8 cellular contexts compared by ENCODE assay signal in the genomic region with DNA sequence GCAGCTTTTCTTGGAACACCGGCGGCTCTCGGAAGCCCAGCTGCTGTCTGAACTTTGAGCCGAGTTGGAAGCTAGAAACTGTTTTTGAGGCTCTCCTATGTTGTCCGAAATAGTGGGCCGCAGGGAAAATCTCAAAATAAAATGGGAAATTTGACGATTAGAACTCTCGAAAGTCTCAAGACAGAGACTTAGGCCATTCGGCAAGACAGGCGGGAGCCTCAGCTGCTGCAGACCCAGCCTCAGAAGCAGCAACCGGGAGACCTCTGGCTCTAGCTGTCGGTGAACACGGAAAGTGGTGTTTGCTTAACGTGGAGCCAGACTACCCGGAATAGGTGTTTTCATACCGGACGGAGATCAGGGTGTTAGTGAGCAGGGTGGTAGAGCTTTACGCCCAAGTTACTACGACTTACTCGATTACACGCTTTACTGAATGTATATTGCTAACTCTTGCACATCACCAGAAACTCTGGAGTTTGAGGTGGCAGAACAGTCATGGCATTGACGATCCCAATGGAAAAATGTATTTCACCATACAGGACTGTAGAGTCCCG. TPM values are rescaled to one million over a fixed set of nuclear protein-coding genes. Genes with fewer than 3 reads are reported as not detected.
DNase-seq lines count a peak whose midpoint lies in the region; ATAC-seq and TF ChIP-seq lines count a peak whose summit lies in the region.

No MANE protein-coding gene starts in this region.

- peaks cover 0 to 20% (median 6%) of the 10 kb centered on the region in 4 donors for H3K4me1 ChIP-seq in Peyer's patch

- peaks cover 30% of the 10 kb centered on the region for H3K4me1 Mint-ChIP-seq in activated naive CD4-positive, alpha-beta T cell treated with anti-CD3 and anti-CD28 coated beads, Interleukin-2, amount 10 ng/mL, durations not matched to agents 7 days and 5 days
- peaks cover 20% of the 10 kb centered on the region for H3K4me1 Mint-ChIP-seq in neural crest cell

- TF ChIP-seq CTCF in Peyer's patch (IDR thresholded peaks at IDR 0.05) = peak in 1 of 6 experiments; percentile 24
- TF ChIP-seq CTCF in epithelial cell of esophagus (IDR thresholded peaks at IDR 0.05; ENCODE audit: insufficient read depth, low read depth, low read length, missing control alignments) = no peak
- TF ChIP-seq CTCF in neural crest cell (conservative IDR thresholded peaks at IDR 0.05) = no peak

- no peaks in the 10 kb centered on the region for H3K9me3 ChIP-seq in Peyer's patch

- H3K27me3 ChIP-seq in Peyer's patch = no peaks in the 10 kb centered on the region

- H3K27me3 Mint-ChIP-seq in activated naive CD4-positive, alpha-beta T cell treated with anti-CD3 and anti-CD28 coated beads, Interleukin-2, amount 10 ng/mL, durations not matched to agents 7 days and 5 days = peaks cover 3% of the 10 kb centered on the region
- H3K27me3 Mint-ChIP-seq in neural crest cell (ENCODE audit: low read depth) = no peaks in the 10 kb centered on the region

- no peak for TF ChIP-seq POLR2A in Peyer's patch (IDR thresholded peaks at IDR 0.05)

- H3K36me3 ChIP-seq in Peyer's patch = peaks cover 0 to 60% (median 0%) of the 10 kb centered on the region in 3 donors

- H3K36me3 Mint-ChIP-seq in activated naive CD4-positive, alpha-beta T cell treated with anti-CD3 and anti-CD28 coated beads, Interleukin-2, amount 10 ng/mL, durations not matched to agents 7 days and 5 days = peaks cover 45% of the 10 kb centered on the region
- H3K36me3 Mint-ChIP-seq in neural crest cell (ENCODE audit: low read depth) = peaks cover 10% of the 10 kb centered on the region

- ATAC-seq in GM19035 (IDR thresholded peaks at IDR 0.05; ENCODE audit: unreplicated experiment) = no peak

- H3K4me3 ChIP-seq in Peyer's patch (peak overlapping the region; percentile 66 to 97 (median 88)), epithelial cell of esophagus (ENCODE audit: low read length) (peak overlapping the region; percentile 81)

- peak overlapping the region; percentile 88 for H3K4me3 Mint-ChIP-seq in activated naive CD4-positive, alpha-beta T cell treated with anti-CD3 and anti-CD28 coated beads, Interleukin-2, amount 10 ng/mL, durations not matched to agents 7 days and 5 days
- peak overlapping the region; percentile 98 for H3K4me3 Mint-ChIP-seq in neural crest cell

- peak; percentile 38 for DNase-seq in activated naive CD4-positive, alpha-beta T cell treated with anti-CD3 and anti-CD28 coated beads, Interleukin-2, amount 10 ng/mL, durations not matched to agents 7 days and 5 days
- DNase-seq in activated naive CD4-positive, alpha-beta T cell treated with Interleukin-2 at 50 U/mL for 16 hours = no peak
- DNase-seq in Peyer's patch (no peak), epithelial cell of esophagus (ENCODE audit: low read depth) (peak; percentile 28), neural crest cell (ENCODE audit: low read depth, low spot score) (no peak), dermis blood vessel endothelial cell (no peak), midbrain (lab: John Stamatoyannopoulos, UW) (no peak)

- no peaks in the 10 kb centered on the region for H3K9me3 Mint-ChIP-seq in activated naive CD4-positive, alpha-beta T cell treated with anti-CD3 and anti-CD28 coated beads, Interleukin-2, amount 10 ng/mL, durations not matched to agents 7 days and 5 days
- H3K9me3 Mint-ChIP-seq in neural crest cell = no peaks in the 10 kb centered on the region

- peak overlapping the region; percentile 97 for H3K27ac Mint-ChIP-seq in activated naive CD4-positive, alpha-beta T cell treated with anti-CD3 and anti-CD28 coated beads, Interleukin-2, amount 10 ng/mL, durations not matched to agents 7 days and 5 days
- H3K27ac Mint-ChIP-seq in neural crest cell (ENCODE audit: unreplicated experiment) = peak overlapping the region; percentile 97

- CTCF ChIA-PET in activated naive CD4-positive, alpha-beta T cell treated with anti-CD3 and anti-CD28 coated beads, Interleukin-2, amount 10 ng/mL, durations not matched to agents 7 days and 5 days (lab: Charles Lee) = interaction anchor here (1.0 to 4.3 kb wide), 18 partner anchors 11 to 364 kb away, joined by 3 to 62 read pairs (median 7); partner anchors contain the start of genes IMP3, NEIL1 and SNX33

- H3K27ac ChIP-seq in Peyer's patch = peak overlapping the region; percentile 95 to 100 (median 98)

RNA-seq across cellular contexts. Expression of gene MAN2C1, which starts 0.4 kb away (rescaled TPM):
- total RNA-seq in Peyer's patch (100 to 1,000 TPM; 268 to 777 (median 649) TPM), neural crest cell (209 and 222 TPM in 2 replicates), dermis blood vessel endothelial cell (102 and 192 TPM in 2 replicates)

RNA-seq across cellular contexts. Expression of gene NEIL1, which starts 21.9 kb away (rescaled TPM):
- total RNA-seq in Peyer's patch (100 to 1,000 TPM in 3 of 4 donors, 10 to 100 TPM in 1; 63.7 to 173 (median 112) TPM), neural crest cell (18.4 and 20.4 TPM in 2 replicates), dermis blood vessel endothelial cell (21.7 and 35.6 TPM in 2 replicates)

RNA-seq across cellular contexts. Expression of gene COMMD4, which starts 32.9 kb away (rescaled TPM):
- total RNA-seq in Peyer's patch (100 to 1,000 TPM in 1 of 4 donors, 10 to 100 TPM in 3; 54.2 to 107 (median 68.0) TPM), neural crest cell (156 and 161 TPM in 2 replicates), dermis blood vessel endothelial cell (74.2 and 84.6 TPM in 2 replicates)

Comparison
In these comparisons a context has a peak if more than half of its experiments do, and no peak if none do; other contexts are left out.
1. DNase-seq: peak in activated naive CD4-positive, alpha-beta T cell treated with anti-CD3 and anti-CD28 coated beads, Interleukin-2, amount 10 ng/mL, durations not matched to agents 7 days and 5 days (single experiment) and epithelial cell of esophagus (single experiment); none in activated naive CD4-positive, alpha-beta T cell treated with Interleukin-2 at 50 U/mL for 16 hours (single experiment), Peyer's patch (0 of 3), neural crest cell (single experiment), dermis blood vessel endothelial cell (single experiment) and midbrain (single experiment).